Comparison of ENCODE assay signal across 23 cellular contexts in the genomic region with DNA sequence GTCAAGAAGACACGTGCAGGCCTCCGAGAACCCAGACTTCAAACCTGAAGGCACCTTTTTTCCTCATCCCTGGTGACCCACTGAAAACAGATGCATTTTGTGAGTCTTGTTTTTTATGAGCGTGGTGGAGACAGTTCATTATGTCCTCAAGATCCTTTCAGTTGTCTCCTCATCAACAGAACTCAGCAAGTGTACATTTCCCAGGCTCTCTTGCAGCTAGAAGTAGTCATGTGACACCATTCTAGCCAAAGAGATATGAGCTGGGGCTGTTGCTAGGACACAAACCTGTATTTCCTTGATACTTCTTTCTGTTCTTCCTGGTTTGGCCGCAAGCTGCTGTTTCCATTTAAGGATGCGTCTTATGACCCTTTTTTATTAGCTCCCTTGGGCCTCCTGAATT.
"Had no signal": no experiment of that assay in that cellular context is flagged by ENCODE, and none has a peak within 500 bp of the region (broad histone marks: within the 10 kb centered on the region; RNA-seq: fewer than 3 reads in every experiment).

No MANE protein-coding gene starts in this region.

- H3K9me3 ChIP-seq: body of pancreas had no signal

- H3K27ac Mint-ChIP-seq: activated CD8-positive, alpha-beta T cell treated with anti-CD3 and anti-CD28 coated beads, Interleukin-2, amount 10 ng/mL, durations not matched to agents 7 days and 5 days; T-helper 1 cell treated with Interleukin-12 subunit alpha and Interleukin-12 subunit beta and Interleukin-4 antibody, amounts not matched to agents 30 μg/mL and 1 μg/mL, for 36 hours had no signal

- H3K27me3 ChIP-seq: body of pancreas, MG63 had no signal

- H3K4me3 Mint-ChIP-seq: activated CD8-positive, alpha-beta T cell treated with anti-CD3 and anti-CD28 coated beads, Interleukin-2, amount 10 ng/mL, durations not matched to agents 7 days and 5 days; T-helper 1 cell treated with Interleukin-12 subunit alpha and Interleukin-12 subunit beta and Interleukin-4 antibody, amounts not matched to agents 30 μg/mL and 1 μg/mL, for 36 hours had no signal

- H3K4me3 ChIP-seq: body of pancreas, coronary artery, MG63 had no signal

- H3K36me3 ChIP-seq: MG63 had no signal

- H3K4me1 ChIP-seq: body of pancreas had no signal

- ATAC-seq: activated CD8-positive, alpha-beta T cell treated with anti-CD3 and anti-CD28 coated beads, Interleukin-2, amount 10 ng/mL, durations not matched to agents 7 days and 5 days; body of pancreas; Right ventricle myocardium inferior had no signal

- DNase-seq: activated CD4-positive, alpha-beta T cell treated with anti-CD3 and anti-CD28 coated beads for 48 hours; activated CD4-positive, alpha-beta T cell treated with anti-CD3 and anti-CD28 coated beads, Interleukin-2, amount 50 U/mL, for 4 hours; activated CD4-positive, CD25-positive, alpha-beta regulatory T cell treated with anti-CD3 and anti-CD28 coated beads, Interleukin-2, amount 50 U/mL, for 72 hours; activated CD8-positive, alpha-beta memory T cell treated with anti-CD3 and anti-CD28 coated beads, Interleukin-2, amount 50 U/mL, for 48 hours; activated CD8-positive, alpha-beta T cell treated with anti-CD3 and anti-CD28 coated beads, Interleukin-2, amount 10 ng/mL, durations not matched to agents 7 days and 5 days; activated naive CD4-positive, alpha-beta T cell treated with anti-CD3 and anti-CD28 coated beads, Interleukin-2, amount 50 U/mL, for 16 hours; activated T-cell treated with anti-CD3 and anti-CD28 coated beads, Interleukin-2, amount 50 U/mL, for 1 hour; aorta; body of pancreas; central memory CD4-positive, alpha-beta T cell; MG63; NCI-H1417; NCI-H1694; NCI-H2029; NCI-H2107; NCI-H345; NCI-H510A; NCI-H526 treated with DMSO at 0.1 percent for 48 hours; NCI-H82; RPMI8226 had no signal

- H3K27ac ChIP-seq: body of pancreas, coronary artery had no signal
